8 cellular contexts compared by ENCODE assay signal in genomic region chr1:44842763-44843655, GRCh38. TPM values are rescaled to one million over a fixed set of nuclear protein-coding genes. Genes with fewer than 3 reads are reported as not detected.
DNase-seq lines count a peak whose midpoint lies in the region; ATAC-seq and TF ChIP-seq lines count a peak whose summit lies in the region.

Gene PTCH2, minus strand, starts transcription at chr1:44843253. Its CDS starts 321 bp downstream, at chr1:44842932.

- no peak for TF ChIP-seq CTCF in heart right ventricle (IDR thresholded peaks at IDR 0.05)
- TF ChIP-seq CTCF in parathyroid adenoma (IDR thresholded peaks at IDR 0.05), result no peak

- peak; percentile 48 for ATAC-seq in GM18907 (IDR thresholded peaks at IDR 0.05; ENCODE audit: unreplicated experiment)
- ATAC-seq in heart right ventricle, result peak; percentile 85 to 93 (median 87)
- ATAC-seq in GM18502 (IDR thresholded peaks at IDR 0.05; ENCODE audit: poor library complexity, unreplicated experiment), result no peak

- H3K9me3 ChIP-seq in heart right ventricle (no peaks in the 10 kb centered on the region), parathyroid adenoma (ENCODE audit: control insufficient read depth, low read length) (no peaks in the 10 kb centered on the region)

- H3K36me3 ChIP-seq in heart right ventricle (no peaks in the 10 kb centered on the region), parathyroid adenoma (ENCODE audit: control insufficient read depth, insufficient read depth, low read length) (no peaks in the 10 kb centered on the region)

- peaks cover 0 to 19% (median 0%) of the 10 kb centered on the region in 7 donors for H3K27me3 ChIP-seq in heart right ventricle
- no peaks in the 10 kb centered on the region for H3K27me3 ChIP-seq in parathyroid adenoma (ENCODE audit: control insufficient read depth, insufficient read depth, low read length)

- WGBS in heart right ventricle, 2 donors, result 3 to 4% methylated on average over 72 to 75 of the region's 75 CpGs

- DNase-seq in AG20443 (ENCODE audit: low spot score) (peak; percentile 91), NCI-H69 (lab: John Stamatoyannopoulos, UW) (peak; percentile 89), heart right ventricle (peak; percentile 71 to 72), SKM-1 treated with dmso at 0.1 percent for 144 hours (lab: John Stamatoyannopoulos, UW; ENCODE audit: unreplicated experiment) (no peak)

- no peaks in the 10 kb centered on the region for H3K79me2 ChIP-seq in parathyroid adenoma

- intact Hi-C loops in heart right ventricle (cut with DNase I), result loop anchor here in 1 of 10 donors (5.0 kb wide), 1 partner anchor 144 kb away; the partner anchor contains the start of gene EIF2B3

- peak within 1 kb of the TSS; percentile 64 for H3K27ac ChIP-seq in angular gyrus (ENCODE audit: low read depth, low read length)
- H3K27ac ChIP-seq in heart right ventricle, result peak within 1 kb of the TSS in 8 of 10 donors; percentile 24 to 78 (median 60)
- peak within 1 kb of the TSS; percentile 32 for H3K27ac ChIP-seq in parathyroid adenoma

- H2AFZ ChIP-seq in parathyroid adenoma, result peak within 1 kb of the TSS; percentile 83

- peak within 1 kb of the TSS; percentile 93 for H3K4me2 ChIP-seq in parathyroid adenoma (ENCODE audit: low read length)

- peak within 1 kb of the TSS; percentile 19 for H3K9ac ChIP-seq in parathyroid adenoma

- H3K4me3 ChIP-seq in heart right ventricle, result peak within 1 kb of the TSS; percentile 5 to 74 (median 62)
- peak within 1 kb of the TSS; percentile 92 for H3K4me3 ChIP-seq in parathyroid adenoma (ENCODE audit: low read depth, low read length)

- H3K4me1 ChIP-seq in heart right ventricle, result peaks cover 0 to 20% (median 8%) of the 10 kb centered on the region in 9 donors
- no peaks in the 10 kb centered on the region for H3K4me1 ChIP-seq in parathyroid adenoma

RNA-seq across cellular contexts. Expression of gene PTCH2, which starts in this region (rescaled TPM):
- 1 to 10 TPM in 1 of 10 donors, under 1 TPM in 9; 0.32 to 1.1 (median 0.44) TPM for total RNA-seq in heart right ventricle
- under 1 TPM; 0.25 to 0.80 TPM for polyA plus RNA-seq in heart right ventricle
